In genomic region chr7:101315336-101315735, GRCh38 we compare ENCODE assay signal across 8 cellular contexts. TPM values are rescaled to one million over a fixed set of nuclear protein-coding genes. Genes with fewer than 3 reads are reported as not detected.
DNase-seq lines count a peak whose midpoint lies in the region; ATAC-seq and TF ChIP-seq lines count a peak whose summit lies in the region.

No MANE protein-coding gene starts in this region.

- H3K4me3 Mint-ChIP-seq in CD4-positive, CD25-positive, alpha-beta regulatory T cell: peak overlapping the region in 1 of 4 donors; percentile 28

- DNase-seq in CD4-positive, CD25-positive, alpha-beta regulatory T cell: peak; percentile 21 to 77 (median 44)
- DNase-seq in SW480 (ENCODE audit: low spot score): peak; percentile 54
- DNase-seq in T47D (ENCODE audit: low read depth in 1 of 2, low spot score in 1 of 2): peak; percentile 15 to 67
- no peak for DNase-seq in lower lobe of right lung
- DNase-seq in superior temporal gyrus (ENCODE audit: extremely low spot score): peak; percentile 68

- no peaks in the 10 kb centered on the region for H3K27me3 ChIP-seq in CD4-positive, CD25-positive, alpha-beta regulatory T cell (ENCODE audit: control insufficient read depth, insufficient read depth, low read length)
- no peaks in the 10 kb centered on the region for H3K27me3 ChIP-seq in lower lobe of right lung (ENCODE audit: low read depth)

- in situ Hi-C loops in T47D (cut with HindIII; ENCODE audit: low pct_unique_long_range_greater_than_20kb, low sequenced_read_pairs): no loop called here

- ATAC-seq in CD4-positive, CD25-positive, alpha-beta regulatory T cell (ENCODE audit: low read depth in 2 of 2): no peak
- no peak for ATAC-seq in lower lobe of right lung
- no peak for ATAC-seq in GM18511 (IDR thresholded peaks at IDR 0.05; ENCODE audit: unreplicated experiment)
- ATAC-seq in GM21367 (IDR thresholded peaks at IDR 0.05; ENCODE audit: unreplicated experiment): no peak

- no peaks in the 10 kb centered on the region for H3K27me3 Mint-ChIP-seq in CD4-positive, CD25-positive, alpha-beta regulatory T cell

- CTCF ChIA-PET in HEK293 (lab: Yijun Ruan, JAX): interaction anchor here (0.5 to 2.2 kb wide), 29 partner anchors 9 to 1096 kb away, joined by 3 to 9 read pairs (median 3); no protein-coding TSS in a partner anchor

- TF ChIP-seq CTCF in HEK293 (tag by site-specific recombination; IDR thresholded peaks at IDR 0.05): 0 out of 2 replicates have a peak, but pooled peaks have one; percentile 29
- peak; percentile 64 for TF ChIP-seq CTCF in lower lobe of right lung (IDR thresholded peaks at IDR 0.05)

- intact Hi-C loops in lower lobe of right lung (cut with DNase I): no loop called here

- POLR2A ChIA-PET in HEK293 (lab: Yijun Ruan, JAX): interaction anchor here (0.9 kb wide), 1 partner anchor 1144 kb away, joined by 6 read pairs; no protein-coding TSS in a partner anchor

- H3K27ac ChIP-seq in CD4-positive, CD25-positive, alpha-beta regulatory T cell (ENCODE audit: insufficient read depth, low read length, poor library complexity, severe bottlenecking): no peak overlapping the region
- H3K27ac ChIP-seq in HEK293 (ENCODE audit: extremely low read depth, low read depth, low read length): no peak overlapping the region
- H3K27ac ChIP-seq in lower lobe of right lung: no peak overlapping the region

- peaks cover 0 to 7% of the 10 kb centered on the region in 2 experiments for H3K9me3 ChIP-seq in CD4-positive, CD25-positive, alpha-beta regulatory T cell (ENCODE audit: control insufficient read depth in 2 of 2, low read length in 2 of 2)
- no peaks in the 10 kb centered on the region for H3K9me3 ChIP-seq in HEK293 (ENCODE audit: control insufficient read depth, insufficient read depth, low read depth, low read length)
- peaks cover 4% of the 10 kb centered on the region for H3K9me3 ChIP-seq in lower lobe of right lung

- peaks cover 13% of the 10 kb centered on the region for H3K36me3 Mint-ChIP-seq in CD4-positive, CD25-positive, alpha-beta regulatory T cell

- no peak overlapping the region for H3K27ac Mint-ChIP-seq in CD4-positive, CD25-positive, alpha-beta regulatory T cell

- no peaks in the 10 kb centered on the region for H3K4me1 ChIP-seq in CD4-positive, CD25-positive, alpha-beta regulatory T cell (ENCODE audit: control insufficient read depth, insufficient read depth, low read length, poor library complexity, severe bottlenecking)
- H3K4me1 ChIP-seq in HEK293 (ENCODE audit: control insufficient read depth, insufficient read depth, low read length) (no peaks in the 10 kb centered on the region), lower lobe of right lung (no peaks in the 10 kb centered on the region)

- H3K36me3 ChIP-seq in CD4-positive, CD25-positive, alpha-beta regulatory T cell (ENCODE audit: control insufficient read depth, insufficient read depth, low read length): no peaks in the 10 kb centered on the region
- H3K36me3 ChIP-seq in HEK293 (ENCODE audit: control insufficient read depth in 2 of 2, insufficient read depth in 1 of 2, low read length in 2 of 2) (peaks cover 14 to 36% of the 10 kb centered on the region in 2 experiments), lower lobe of right lung (peaks cover 33% of the 10 kb centered on the region)

- no peak overlapping the region for H3K4me3 ChIP-seq in CD4-positive, CD25-positive, alpha-beta regulatory T cell (ENCODE audit: low read depth, low read length)
- H3K4me3 ChIP-seq in HEK293 (ENCODE audit: low read depth, low read length) (no peak overlapping the region), lower lobe of right lung (no peak overlapping the region)

- H3K4me1 Mint-ChIP-seq in CD4-positive, CD25-positive, alpha-beta regulatory T cell: no peaks in the 10 kb centered on the region

- H3K9me3 Mint-ChIP-seq in CD4-positive, CD25-positive, alpha-beta regulatory T cell: peaks cover 0 to 8% (median 2%) of the 10 kb centered on the region in 7 donors

TF ChIP-seq in HEK293, 187 proteins besides CTCF, POLR2A, EP300 and RAD21:
- TF ChIP-seq ZNF654 (tag by site-specific recombination; IDR thresholded peaks at IDR 0.05; ENCODE audit: low read depth) (peak; percentile 20; the same call in 1 of the 2 replicates), ZNF19 (tag by site-specific recombination; IDR thresholded peaks at IDR 0.05; ENCODE audit: low read depth) (no peak), ZBTB7A (tag by site-specific recombination; IDR thresholded peaks at IDR 0.05; ENCODE audit: low read depth) (no peak), ZNF416 (tag by site-specific recombination; IDR thresholded peaks at IDR 0.05) (no peak), SETDB1 (IDR thresholded peaks at IDR 0.05; ENCODE audit: insufficient read length, low read length) (no peak), OSR2 (tag by site-specific recombination; IDR thresholded peaks at IDR 0.05) (no peak), TRIM28 (IDR thresholded peaks at IDR 0.05; ENCODE audit: borderline replicate concordance, low read length) (no peak)
- TF ChIP-seq, protein P1, sequence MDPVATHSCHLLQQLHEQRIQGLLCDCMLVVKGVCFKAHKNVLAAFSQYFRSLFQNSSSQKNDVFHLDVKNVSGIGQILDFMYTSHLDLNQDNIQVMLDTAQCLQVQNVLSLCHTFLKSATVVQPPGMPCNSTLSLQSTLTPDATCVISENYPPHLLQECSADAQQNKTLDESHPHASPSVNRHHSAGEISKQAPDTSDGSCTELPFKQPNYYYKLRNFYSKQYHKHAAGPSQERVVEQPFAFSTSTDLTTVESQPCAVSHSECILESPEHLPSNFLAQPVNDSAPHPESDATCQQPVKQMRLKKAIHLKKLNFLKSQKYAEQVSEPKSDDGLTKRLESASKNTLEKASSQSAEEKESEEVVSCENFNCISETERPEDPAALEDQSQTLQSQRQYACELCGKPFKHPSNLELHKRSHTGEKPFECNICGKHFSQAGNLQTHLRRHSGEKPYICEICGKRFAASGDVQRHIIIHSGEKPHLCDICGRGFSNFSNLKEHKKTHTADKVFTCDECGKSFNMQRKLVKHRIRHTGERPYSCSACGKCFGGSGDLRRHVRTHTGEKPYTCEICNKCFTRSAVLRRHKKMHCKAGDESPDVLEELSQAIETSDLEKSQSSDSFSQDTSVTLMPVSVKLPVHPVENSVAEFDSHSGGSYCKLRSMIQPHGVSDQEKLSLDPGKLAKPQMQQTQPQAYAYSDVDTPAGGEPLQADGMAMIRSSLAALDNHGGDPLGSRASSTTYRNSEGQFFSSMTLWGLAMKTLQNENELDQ (tag by site-specific recombination; IDR thresholded peaks at IDR 0.05; ENCODE audit: low read depth): no peak
- TF ChIP-seq, protein P2, sequence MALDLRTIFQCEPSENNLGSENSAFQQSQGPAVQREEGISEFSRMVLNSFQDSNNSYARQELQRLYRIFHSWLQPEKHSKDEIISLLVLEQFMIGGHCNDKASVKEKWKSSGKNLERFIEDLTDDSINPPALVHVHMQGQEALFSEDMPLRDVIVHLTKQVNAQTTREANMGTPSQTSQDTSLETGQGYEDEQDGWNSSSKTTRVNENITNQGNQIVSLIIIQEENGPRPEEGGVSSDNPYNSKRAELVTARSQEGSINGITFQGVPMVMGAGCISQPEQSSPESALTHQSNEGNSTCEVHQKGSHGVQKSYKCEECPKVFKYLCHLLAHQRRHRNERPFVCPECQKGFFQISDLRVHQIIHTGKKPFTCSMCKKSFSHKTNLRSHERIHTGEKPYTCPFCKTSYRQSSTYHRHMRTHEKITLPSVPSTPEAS (tag by site-specific recombination; IDR thresholded peaks at IDR 0.05): no peak

RNA-seq across cellular contexts. Expression of gene IFT22, which starts 6.3 kb away (rescaled TPM):
- total RNA-seq in CD4-positive, CD25-positive, alpha-beta regulatory T cell: 1.0 TPM
- 1 to 10 TPM; 2.7 to 6.9 (median 3.8) TPM for polyA plus RNA-seq in CD4-positive, CD25-positive, alpha-beta regulatory T cell
- 19.4 TPM for total RNA-seq in lower lobe of right lung

RNA-seq across cellular contexts. Expression of gene COL26A1, which starts 47.3 kb away (rescaled TPM):
- not detected for total RNA-seq in CD4-positive, CD25-positive, alpha-beta regulatory T cell
- not detected for polyA plus RNA-seq in CD4-positive, CD25-positive, alpha-beta regulatory T cell
- total RNA-seq in lower lobe of right lung: 0.24 TPM

Comparison
In these comparisons a context has a peak if more than half of its experiments do, and no peak if none do; other contexts are left out.
1. RNA of gene IFT22, which starts 6.3 kb away (total RNA-seq): 19.4 TPM in lower lobe of right lung (single experiment); 1.0 TPM in CD4-positive, CD25-positive, alpha-beta regulatory T cell (single experiment); every median in the first group is over 10 times any median in the second.